Comparison of ENCODE assay signal across 8 cellular contexts in the genomic region with DNA sequence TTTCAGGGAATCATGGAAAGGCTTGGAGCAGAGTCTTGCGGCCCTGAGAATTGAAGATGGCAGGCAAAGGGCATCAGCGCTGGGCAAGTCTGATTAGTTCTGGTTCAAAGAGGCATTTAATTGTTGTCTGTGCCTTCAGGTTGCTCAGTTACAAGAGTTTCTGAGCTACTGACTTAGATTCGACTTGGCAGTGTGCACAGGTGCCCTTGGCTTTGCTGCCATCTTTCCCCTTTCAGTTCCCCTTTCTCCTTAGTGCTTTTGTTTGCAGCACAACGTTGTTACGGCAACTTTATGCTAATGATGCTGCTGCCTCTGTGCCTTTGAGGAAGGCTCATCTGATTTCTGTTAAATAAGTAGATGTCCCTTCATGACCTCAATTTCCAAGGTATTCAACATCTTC. TPM values are rescaled to one million over a fixed set of nuclear protein-coding genes. Genes with fewer than 3 reads are reported as not detected.
DNase-seq lines count a peak whose midpoint lies in the region; ATAC-seq and TF ChIP-seq lines count a peak whose summit lies in the region.

No MANE protein-coding gene starts in this region.

- TF ChIP-seq POLR2A in testis (IDR thresholded peaks at IDR 0.05) = no peak

- H3K27me3 Mint-ChIP-seq in CD14-positive monocyte (ENCODE audit: low read depth in 3 of 3) (peaks cover 0 to 13% (median 2%) of the 10 kb centered on the region in 3 donors), type B pancreatic cell (peaks cover 11% of the 10 kb centered on the region)

- TF ChIP-seq CTCF in CD14-positive monocyte (IDR thresholded peaks at IDR 0.05) (no peak), colonic mucosa (IDR thresholded peaks at IDR 0.05) (no peak), type B pancreatic cell (conservative IDR thresholded peaks at IDR 0.05) (no peak), testis (IDR thresholded peaks at IDR 0.05) (no peak)

- H3K9me3 Mint-ChIP-seq in CD14-positive monocyte = no peaks in the 10 kb centered on the region
- no peaks in the 10 kb centered on the region for H3K9me3 Mint-ChIP-seq in type B pancreatic cell

- intact Hi-C loops in CD14-positive monocyte (cut with micrococcal nuclease) (no loop called here), colonic mucosa (cut with DNase I) (no loop called here), testis (cut with DNase I; ENCODE audit: low total_unique reads) (no loop called here)

- H3K4me1 ChIP-seq in colonic mucosa (no peaks in the 10 kb centered on the region), testis (no peaks in the 10 kb centered on the region)

- WGBS in testis, 2 donors = 75 to 83% methylated on average over 5 of the region's 5 CpGs

- H3K27ac Mint-ChIP-seq in CD14-positive monocyte (peak overlapping the region; percentile 84 to 97 (median 96)), type B pancreatic cell (no peak overlapping the region)

- H3K4me3 ChIP-seq in colonic mucosa (no peak overlapping the region), testis (no peak overlapping the region)

- no peaks in the 10 kb centered on the region for H3K27me3 ChIP-seq in colonic mucosa
- no peaks in the 10 kb centered on the region for H3K27me3 ChIP-seq in testis

- H3K36me3 ChIP-seq in colonic mucosa = no peaks in the 10 kb centered on the region
- H3K36me3 ChIP-seq in testis (ENCODE audit: low read depth, missing control alignments) = no peaks in the 10 kb centered on the region

- peak overlapping the region in 1 of 2 donors; percentile 56 for H3K4me3 Mint-ChIP-seq in CD14-positive monocyte
- H3K4me3 Mint-ChIP-seq in type B pancreatic cell = no peak overlapping the region

- H3K4me1 Mint-ChIP-seq in CD14-positive monocyte (peaks cover 22% of the 10 kb centered on the region), type B pancreatic cell (ENCODE audit: unreplicated experiment) (peaks cover 5% of the 10 kb centered on the region)

- DNase-seq in CD14-positive monocyte (ENCODE audit: low spot score) = peak; percentile 85
- no peak for DNase-seq in colonic mucosa
- DNase-seq in type B pancreatic cell (ENCODE audit: extremely low spot score, unreplicated experiment) = no peak
- no peak for DNase-seq in testis
- no peak for DNase-seq in GF-D8 (lab: John Stamatoyannopoulos, UW)
- DNase-seq in NCI-H128 (lab: John Stamatoyannopoulos, UW; ENCODE audit: unreplicated experiment) = no peak

- ATAC-seq in GM19468 (IDR thresholded peaks at IDR 0.05; ENCODE audit: extremely low read depth, unreplicated experiment) (peak; percentile 99), HG03442 (IDR thresholded peaks at IDR 0.05; ENCODE audit: unreplicated experiment) (peak; percentile 95)

- no peaks in the 10 kb centered on the region for H3K9me3 ChIP-seq in colonic mucosa
- no peaks in the 10 kb centered on the region for H3K9me3 ChIP-seq in testis

- H3K36me3 Mint-ChIP-seq in CD14-positive monocyte (no peaks in the 10 kb centered on the region), type B pancreatic cell (no peaks in the 10 kb centered on the region)

- H3K27ac ChIP-seq in colonic mucosa (peak overlapping the region; percentile 37), testis (no peak overlapping the region)

- no peak overlapping the region for H3K9ac ChIP-seq in colonic mucosa (ENCODE audit: low read depth in 2 of 2, low read length in 2 of 2)

RNA-seq across cellular contexts. Expression of a gene that starts 12.5 kb away (rescaled TPM):
- polyA plus RNA-seq in CD14-positive monocyte (under 1 TPM; 0.50 to 0.67 TPM), testis (ENCODE audit: insufficient read depth, low read depth, low replicate concordance) (0.79 TPM)
- total RNA-seq in colonic mucosa (1 to 10 TPM; 1.7 to 2.9 TPM), type B pancreatic cell (ENCODE audit: low replicate concordance) (0.14 and 0.60 TPM in 2 replicates), testis (under 1 TPM; 0.47 to 0.50 TPM)

RNA-seq across cellular contexts. Expression of a gene that starts 50.8 kb away (rescaled TPM):
- under 1 TPM in 1 of 2 donors, not detected in 1; 0.15 TPM for polyA plus RNA-seq in CD14-positive monocyte
- total RNA-seq in colonic mucosa = not detected
- total RNA-seq in type B pancreatic cell (ENCODE audit: low replicate concordance) = 5.5 and 28.9 TPM in 2 replicates
- not detected for total RNA-seq in testis
- polyA plus RNA-seq in testis (ENCODE audit: insufficient read depth, low read depth, low replicate concordance) = not detected
